Comparison of ENCODE assay signal across 28 cellular contexts in genomic region chr2:107278672-107279071, GRCh38.
"Had no signal": no experiment of that assay in that cellular context is flagged by ENCODE, and none has a peak within 500 bp of the region (broad histone marks: within the 10 kb centered on the region; RNA-seq: fewer than 3 reads in every experiment).

No MANE protein-coding gene starts in this region.

- H3K36me3 ChIP-seq: gastrocnemius medialis, heart left ventricle, lower lobe of right lung, prostate gland, right atrium auricular region, suprapubic skin, transverse colon, upper lobe of right lung, uterus had no signal

- H3K27me3 Mint-ChIP-seq: effector memory CD8-positive, alpha-beta T cell; naive B cell; natural killer cell treated with Interleukin-12 subunit alpha and Interleukin-12 subunit beta and Interleukin-15 and Interleukin-18, amount 100 ng/mL, for 72 hours; stimulated activated naive CD8-positive, alpha-beta T cell treated with anti-CD3 and anti-CD28 coated beads, Interleukin-15, amount 100 ng/mL, for 72 hours had no signal

- H3K4me3 Mint-ChIP-seq: effector memory CD8-positive, alpha-beta T cell; mesothelial cell of epicardium; naive B cell; natural killer cell treated with Interleukin-12 subunit alpha and Interleukin-12 subunit beta and Interleukin-15 and Interleukin-18, amount 100 ng/mL, for 72 hours; neural crest cell; stimulated activated naive CD8-positive, alpha-beta T cell treated with anti-CD3 and anti-CD28 coated beads, Interleukin-15, amount 100 ng/mL, for 72 hours had no signal

- FAIRE-seq: keratinocyte had no signal

- H2AFZ ChIP-seq: hepatocyte had no signal

- H3K9me3 ChIP-seq: gastrocnemius medialis, heart left ventricle, lower lobe of right lung, mucosa of descending colon, prostate gland, right atrium auricular region, suprapubic skin, transverse colon, upper lobe of right lung, uterus had no signal

- H3K4me3 ChIP-seq: gastrocnemius medialis, heart left ventricle, hepatocyte, lower lobe of right lung, mucosa of descending colon, prostate gland, right atrium auricular region, smooth muscle cell, suprapubic skin, transverse colon, upper lobe of right lung, uterus had no signal

- H3K27ac Mint-ChIP-seq: effector memory CD8-positive, alpha-beta T cell; mesothelial cell of epicardium; naive B cell; natural killer cell treated with Interleukin-12 subunit alpha and Interleukin-12 subunit beta and Interleukin-15 and Interleukin-18, amount 100 ng/mL, for 72 hours had no signal

- H3K4me1 Mint-ChIP-seq: naive B cell; neural crest cell; stimulated activated naive CD8-positive, alpha-beta T cell treated with anti-CD3 and anti-CD28 coated beads, Interleukin-15, amount 100 ng/mL, for 72 hours had no signal

- H3K4me1 ChIP-seq: gastrocnemius medialis, lower lobe of right lung, prostate gland, right atrium auricular region, suprapubic skin, transverse colon, upper lobe of right lung had no signal

- ATAC-seq: effector memory CD8-positive, alpha-beta T cell; gastrocnemius medialis; heart left ventricle; left ventricle myocardium superior; lower lobe of right lung; mucosa of descending colon; natural killer cell treated with Interleukin-12 subunit alpha and Interleukin-12 subunit beta and Interleukin-15 and Interleukin-18, amount 100 ng/mL, for 72 hours; sciatic nerve; stimulated activated naive CD8-positive, alpha-beta T cell treated with anti-CD3 and anti-CD28 coated beads, Interleukin-15, amount 100 ng/mL, for 72 hours; upper lobe of right lung had no signal

- H3K27me3 ChIP-seq: gastrocnemius medialis, heart left ventricle, hepatocyte, right atrium auricular region, suprapubic skin, transverse colon, upper lobe of right lung, uterus had no signal

- H3K36me3 Mint-ChIP-seq: mesothelial cell of epicardium; naive B cell; natural killer cell treated with Interleukin-12 subunit alpha and Interleukin-12 subunit beta and Interleukin-15 and Interleukin-18, amount 100 ng/mL, for 72 hours had no signal

- DNase-seq: cortex of kidney; effector memory CD8-positive, alpha-beta T cell; gastrocnemius medialis; heart left ventricle; left ventricle myocardium superior; lower lobe of right lung; mucosa of descending colon; naive B cell; nucleus accumbens; stimulated activated CD4-positive, alpha-beta T cell treated with anti-CD3 and anti-CD28 coated beads, Interleukin-12 subunit alpha, Interleukin-12 subunit beta, amount 100 ng/mL, for 4 hours; stimulated activated CD4-positive, alpha-beta T cell treated with anti-CD3 and anti-CD28 coated beads, Interleukin-1b, Interleukin-23, amount 100 ng/mL, for 48 hours; stimulated activated CD4-positive, alpha-beta T cell treated with anti-CD3 and anti-CD28 coated beads, Interleukin-4, amount 100 ng/mL, for 1 hour; stimulated activated CD8-positive, alpha-beta memory T cell treated with anti-CD3 and anti-CD28 coated beads, Interleukin-4, amount 100 ng/mL, for 48 hours; stimulated activated naive CD4-positive, alpha-beta T cell; stimulated activated naive CD8-positive, alpha-beta T cell treated with anti-CD3 and anti-CD28 coated beads, Interleukin-15, amount 100 ng/mL, for 72 hours; transverse colon; upper lobe of right lung; uterus had no signal

- H3K79me2 ChIP-seq: hepatocyte had no signal

- H3K27ac ChIP-seq: gastrocnemius medialis, heart left ventricle, hepatocyte, lower lobe of right lung, prostate gland, right atrium auricular region, suprapubic skin, transverse colon, upper lobe of right lung, uterus had no signal

- H3K4me2 ChIP-seq: hepatocyte, smooth muscle cell had no signal

- H3K9me3 Mint-ChIP-seq: mesothelial cell of epicardium, neural crest cell had no signal
